ENCODE assay signal across 8 cellular contexts in genomic region chr22:17638182-17638431, GRCh38. TPM values are rescaled to one million over a fixed set of nuclear protein-coding genes. Genes with fewer than 3 reads are reported as not detected.
DNase-seq lines count a peak whose midpoint lies in the region; ATAC-seq and TF ChIP-seq lines count a peak whose summit lies in the region.

No MANE protein-coding gene starts in this region.

- intact Hi-C loops in CD14-positive monocyte (cut with micrococcal nuclease) (loop anchor here (1.0 to 5.0 kb wide), 4 partner anchors 9 to 69 kb away; no protein-coding TSS in a partner anchor), prostate gland (cut with DNase I) (loop anchor here (1.0 kb wide), 1 partner anchor 9 kb away; no protein-coding TSS in a partner anchor)

- DNase-seq in CD14-positive monocyte (ENCODE audit: low spot score) (no peak), glutamatergic neuron (no peak), prostate gland (ENCODE audit: low spot score) (peak; percentile 49), NCI-H187 (lab: John Stamatoyannopoulos, UW) (no peak)

- H3K4me1 ChIP-seq in prostate gland (replicated peaks) = peaks cover 7% of the 10 kb centered on the region

- H3K9me3 ChIP-seq in prostate gland = no peaks in the 10 kb centered on the region

- TF ChIP-seq POLR2A in prostate gland (IDR thresholded peaks at IDR 0.05) = no peak

- H3K36me3 ChIP-seq in prostate gland = no peaks in the 10 kb centered on the region

- H3K4me3 ChIP-seq in prostate gland = peak overlapping the region; percentile 68 to 89

- ATAC-seq in GM18520 (IDR thresholded peaks at IDR 0.05; ENCODE audit: unreplicated experiment) (peak; percentile 11), HG03135 (IDR thresholded peaks at IDR 0.05; ENCODE audit: unreplicated experiment) (peak; percentile 12), HG03139 (IDR thresholded peaks at IDR 0.05; ENCODE audit: unreplicated experiment) (no peak)

- peak overlapping the region; percentile 91 to 98 for H3K4me3 Mint-ChIP-seq in CD14-positive monocyte
- H3K4me3 Mint-ChIP-seq in glutamatergic neuron (ENCODE audit: unreplicated experiment) = peak overlapping the region; percentile 98

- TF ChIP-seq CTCF in CD14-positive monocyte (IDR thresholded peaks at IDR 0.05) (no peak), VCaP (conservative IDR thresholded peaks at IDR 0.05) (no peak), glutamatergic neuron (IDR thresholded peaks at IDR 0.05; ENCODE audit: partially characterized antibody, unreplicated experiment) (no peak), prostate gland (IDR thresholded peaks at IDR 0.05) (no peak)

- WGBS in prostate gland = 1% methylated on average over 10 of the region's 10 CpGs

- H3K27ac Mint-ChIP-seq in CD14-positive monocyte (peak overlapping the region; percentile 98 to 100 (median 99)), glutamatergic neuron (ENCODE audit: unreplicated experiment) (peak overlapping the region; percentile 99)

- H3K27me3 Mint-ChIP-seq in CD14-positive monocyte (ENCODE audit: low read depth in 3 of 3) (no peaks in the 10 kb centered on the region), glutamatergic neuron (ENCODE audit: unreplicated experiment) (peaks cover 4% of the 10 kb centered on the region)

- H3K9me3 Mint-ChIP-seq in CD14-positive monocyte (peaks cover 0 to 3% (median 0%) of the 10 kb centered on the region in 7 donors), glutamatergic neuron (ENCODE audit: unreplicated experiment) (peaks cover 5% of the 10 kb centered on the region)

- H3K4me1 Mint-ChIP-seq in CD14-positive monocyte = peaks cover 39% of the 10 kb centered on the region
- peaks cover 7% of the 10 kb centered on the region for H3K4me1 Mint-ChIP-seq in glutamatergic neuron (ENCODE audit: low read depth, unreplicated experiment)

- no peaks in the 10 kb centered on the region for H3K27me3 ChIP-seq in prostate gland (replicated peaks; ENCODE audit: insufficient read depth)

- peak overlapping the region; percentile 100 for H3K27ac ChIP-seq in VCaP
- H3K27ac ChIP-seq in prostate gland = peak overlapping the region; percentile 98 to 99

- H3K36me3 Mint-ChIP-seq in CD14-positive monocyte = peaks cover 9 to 10% of the 10 kb centered on the region in 2 donors
- no peaks in the 10 kb centered on the region for H3K36me3 Mint-ChIP-seq in glutamatergic neuron (ENCODE audit: unreplicated experiment)

RNA-seq across cellular contexts. Expression of gene BCL2L13, which starts 0.5 kb away (rescaled TPM):
- polyA plus RNA-seq in CD14-positive monocyte = 10 to 100 TPM; 53.0 to 67.8 TPM
- total RNA-seq in glutamatergic neuron (ENCODE audit: unreplicated experiment) (42.6 TPM), prostate gland (10 to 100 TPM; 64.7 to 67.9 TPM)

RNA-seq across cellular contexts. Expression of gene ATP6V1E1, which starts 9.6 kb away (rescaled TPM):
- 100 to 1,000 TPM; 144 to 147 TPM for polyA plus RNA-seq in CD14-positive monocyte
- total RNA-seq in glutamatergic neuron (ENCODE audit: unreplicated experiment) (112 TPM), prostate gland (100 to 1,000 TPM; 101 to 150 TPM)
